In genomic region chr9:121860744-121861143, GRCh38 we compare ENCODE assay signal across 13 cellular contexts.
A peak's percentile ranks its signal among the peaks of the same experiment; 100 is the strongest.
DNase-seq lines count a peak whose midpoint lies in the region; ATAC-seq and TF ChIP-seq lines count a peak whose summit lies in the region.
"Had no signal": no experiment of that assay in that cellular context is flagged by ENCODE, and none has a peak within 500 bp of the region (broad histone marks: within the 10 kb centered on the region; RNA-seq: fewer than 3 reads in every experiment).

No MANE protein-coding gene starts in this region.

- peaks cover 0 to 11% (median 0%) of the 10 kb centered on the region in 4 donors for H3K4me1 ChIP-seq in right lobe of liver
- H3K4me1 ChIP-seq in CD8-positive, alpha-beta memory T cell (ENCODE audit: insufficient read depth, low read length): no peaks in the 10 kb centered on the region

- peak; percentile 64 to 87 (median 76) for ATAC-seq in right lobe of liver

- H3K36me3 ChIP-seq in right lobe of liver: no peaks in the 10 kb centered on the region
- no peaks in the 10 kb centered on the region for H3K36me3 ChIP-seq in CD8-positive, alpha-beta memory T cell (ENCODE audit: insufficient read depth, low read length)

- intact Hi-C loops in right lobe of liver (cut with DNase I): no loop called here

- H3K4me1 Mint-ChIP-seq in CD8-positive, alpha-beta memory T cell: no peaks in the 10 kb centered on the region

- 30% methylated on average over 2 of the region's 2 CpGs for WGBS in right lobe of liver (ENCODE audit: insufficient coverage, low coverage, low lambda C conversion rate, missing lambda C conversion rate)

- peak overlapping the region in 1 of 8 donors; percentile 43 for H3K27ac Mint-ChIP-seq in CD8-positive, alpha-beta memory T cell

- POLR2A ChIA-PET in CD8-positive, alpha-beta memory T cell (lab: Charles Lee): no interaction called here

- H3K27me3 Mint-ChIP-seq in CD8-positive, alpha-beta memory T cell: no peaks in the 10 kb centered on the region

- H3K27me3 ChIP-seq in right lobe of liver: no peaks in the 10 kb centered on the region
- H3K27me3 ChIP-seq in CD8-positive, alpha-beta memory T cell (ENCODE audit: insufficient read depth, low read length, poor library complexity, severe bottlenecking): no peaks in the 10 kb centered on the region

- TF ChIP-seq CTCF in right lobe of liver (IDR thresholded peaks at IDR 0.05): no peak

- H3K27ac ChIP-seq in right lobe of liver: no peak overlapping the region
- no peak overlapping the region for H3K27ac ChIP-seq in CD8-positive, alpha-beta memory T cell (ENCODE audit: low read depth, low read length)
- H3K27ac ChIP-seq: KMS-11 had no signal

- no peaks in the 10 kb centered on the region for H3K36me3 Mint-ChIP-seq in CD8-positive, alpha-beta memory T cell

- CTCF ChIA-PET in CD8-positive, alpha-beta memory T cell (lab: Charles Lee): no interaction called here

- DNase-seq in M059J (ENCODE audit: low read depth): peak; percentile 97
- DNase-seq in dermis microvascular lymphatic vessel endothelial cell (ENCODE audit: low read depth in 2 of 2): peak; percentile 11 to 61
- peak; percentile 56 to 68 (median 65) for DNase-seq in right lobe of liver
- no peak for DNase-seq in stimulated activated naive CD4-positive, alpha-beta T cell (lab: John Stamatoyannopoulos, UW)
- DNase-seq in CD8-positive, alpha-beta memory T cell: no peak
- no peak for DNase-seq in stimulated activated CD4-positive, alpha-beta T cell treated with anti-CD3 and anti-CD28 coated beads, Interleukin-4, amount 100 ng/mL, for 1 hour
- no peak for DNase-seq in LoVo (ENCODE audit: low spot score)
- DNase-seq: activated CD4-positive, CD25-positive, alpha-beta regulatory T cell treated with anti-CD3 and anti-CD28 coated beads, Interleukin-2, amount 50 U/mL, for 72 hours; activated effector memory CD4-positive, alpha-beta T cell treated with Interleukin-2 at 50 U/mL for 16 hours; effector CD4-positive, alpha-beta T cell; NCI-H2227 treated with DMSO at 0.1 percent for 48 hours; stimulated activated CD4-positive, alpha-beta T cell treated with anti-CD3 and anti-CD28 coated beads, Interleukin-4, amount 100 ng/mL, for 4 hours had no signal

- no peak overlapping the region for H3K4me3 ChIP-seq in right lobe of liver
- no peak overlapping the region for H3K4me3 ChIP-seq in CD8-positive, alpha-beta memory T cell (ENCODE audit: low read length)

- no peak for TF ChIP-seq POLR2A in right lobe of liver (IDR thresholded peaks at IDR 0.05)

- no peaks in the 10 kb centered on the region for H3K9me3 ChIP-seq in right lobe of liver
- H3K9me3 ChIP-seq in CD8-positive, alpha-beta memory T cell (ENCODE audit: low read length): no peaks in the 10 kb centered on the region

- H3K4me3 Mint-ChIP-seq in CD8-positive, alpha-beta memory T cell: peak overlapping the region in 1 of 7 donors; percentile 27

- no peaks in the 10 kb centered on the region for H3K9me3 Mint-ChIP-seq in CD8-positive, alpha-beta memory T cell

Comparison
In these comparisons a context has a peak if more than half of its experiments do, and no peak if none do; other contexts are left out.
1. DNase-seq: peak in M059J (single experiment), dermis microvascular lymphatic vessel endothelial cell (2 of 2) and right lobe of liver (3 of 3); none in stimulated activated naive CD4-positive, alpha-beta T cell (0 of 6), CD8-positive, alpha-beta memory T cell (0 of 5), stimulated activated CD4-positive, alpha-beta T cell treated with anti-CD3 and anti-CD28 coated beads, Interleukin-4, amount 100 ng/mL, for 1 hour (single experiment) and LoVo (single experiment).